In the genomic region with DNA sequence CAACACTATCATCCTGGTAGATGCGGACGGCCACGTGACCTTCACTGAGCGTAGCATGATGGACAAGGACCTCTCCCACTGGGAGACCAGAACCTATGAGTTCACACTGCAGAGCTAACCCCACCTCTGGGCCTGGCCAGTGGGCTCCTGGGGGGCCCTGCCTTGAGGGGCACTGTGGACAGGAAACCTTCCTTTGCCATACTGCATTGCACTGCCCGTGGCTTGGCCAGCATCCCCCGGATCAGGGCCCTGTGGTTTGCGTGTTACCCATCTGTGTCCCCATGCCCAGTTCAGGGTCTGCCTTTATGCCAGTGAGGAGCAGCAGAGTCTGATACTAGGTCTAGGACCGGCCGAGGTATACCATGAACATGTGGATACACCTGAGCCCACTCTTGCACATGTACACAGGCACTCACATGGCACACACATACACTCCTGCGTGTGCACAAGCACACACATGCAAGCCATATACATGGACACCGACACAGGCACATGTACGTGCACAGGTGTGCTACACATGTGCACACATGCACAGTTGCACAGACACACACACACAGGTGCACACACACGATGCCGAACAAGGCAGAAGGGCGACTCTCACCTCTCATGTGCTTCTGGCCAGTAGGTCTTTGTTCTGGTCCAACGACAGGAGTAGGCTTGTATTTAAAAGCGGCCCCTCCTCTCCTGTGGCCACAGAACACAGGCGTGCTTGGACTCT, we compare ENCODE assay signal across 18 cellular contexts. TPM values are rescaled to one million over a fixed set of nuclear protein-coding genes. Genes with fewer than 3 reads are reported as not detected.
A peak's percentile ranks its signal among the peaks of the same experiment; 100 is the strongest.
DNase-seq lines count a peak whose midpoint lies in the region; ATAC-seq, FAIRE-seq and TF ChIP-seq lines count a peak whose summit lies in the region.
"Had no signal": no experiment of that assay in that cellular context is flagged by ENCODE, and none has a peak within 500 bp of the region (broad histone marks: within the 10 kb centered on the region; RNA-seq: fewer than 3 reads in every experiment).

No MANE protein-coding gene starts in this region.

- intact Hi-C loops in Right ventricle myocardium inferior (cut with DNase I), result no loop called here
- intact Hi-C loops in Right ventricle myocardium superior (cut with DNase I), result no loop called here

- ATAC-seq in Right ventricle myocardium inferior, result no peak
- ATAC-seq in Right ventricle myocardium superior (ENCODE audit: poor library complexity), result no peak

- no peak overlapping the region for H2AFZ ChIP-seq in osteoblast (ENCODE audit: low read length)

- TF ChIP-seq CTCF in bronchial epithelial cell (IDR thresholded peaks at IDR 0.05; ENCODE audit: insufficient read depth, low read length, severe bottlenecking), result no peak
- TF ChIP-seq CTCF in osteoblast (IDR thresholded peaks at IDR 0.05; ENCODE audit: extremely low read depth, low read depth, low read length), result no peak

- H3K4me1 ChIP-seq in osteoblast (ENCODE audit: insufficient read depth, low read length), result no peaks in the 10 kb centered on the region

- DNase-seq in Right ventricle myocardium inferior (ENCODE audit: missing footprints) (peak; percentile 59), Right ventricle myocardium superior (no peak), bronchial epithelial cell (ENCODE audit: low read depth) (no peak), osteoblast (ENCODE audit: insufficient read length, low spot score, missing footprints) (peak; percentile 48), NCI-H1105 (lab: John Stamatoyannopoulos, UW) (no peak), epidermal melanocyte (ENCODE audit: insufficient read length, low spot score) (no peak), medulla oblongata (ENCODE audit: extremely low spot score) (no peak), GM12891 (ENCODE audit: insufficient read length, low spot score) (no peak)
- DNase-seq: Calu3; CD4-positive, CD25-positive, alpha-beta regulatory T cell; DMS 273 treated with DMSO at 0.1 percent for 48 hours; HCEC 1CT; HFFc6 had no signal

- H3K79me2 ChIP-seq in osteoblast (ENCODE audit: insufficient read depth, low read length), result no peaks in the 10 kb centered on the region

- H3K9me3 ChIP-seq in osteoblast (ENCODE audit: low read depth, low read length), result no peaks in the 10 kb centered on the region
- H3K9me3 ChIP-seq: BLaER1 had no signal

- peaks cover 7% of the 10 kb centered on the region for H3K36me3 ChIP-seq in bronchial epithelial cell (ENCODE audit: control insufficient read depth, insufficient read depth, low read length)
- peaks cover 17% of the 10 kb centered on the region for H3K36me3 ChIP-seq in osteoblast (ENCODE audit: insufficient read depth, low read length)

- no peak for TF ChIP-seq POLR2A in GM12891 (IDR thresholded peaks at IDR 0.05; ENCODE audit: low read depth, low read length)

- H3K4me3 ChIP-seq in bronchial epithelial cell (ENCODE audit: low read depth, low read length) (no peak overlapping the region), osteoblast (ENCODE audit: insufficient read depth, low read length) (no peak overlapping the region)
- H3K4me3 ChIP-seq: BLaER1 had no signal

- H3K4me2 ChIP-seq in osteoblast (ENCODE audit: insufficient read depth, low read length), result no peak overlapping the region
- H3K4me2 ChIP-seq: BLaER1 had no signal

- H4K20me1 ChIP-seq in osteoblast (ENCODE audit: insufficient read depth, low read length), result peaks cover 9% of the 10 kb centered on the region
- H4K20me1 ChIP-seq: BLaER1 had no signal

- no peaks in the 10 kb centered on the region for H3K27me3 ChIP-seq in bronchial epithelial cell (ENCODE audit: control insufficient read depth, insufficient read depth, low read length)
- no peaks in the 10 kb centered on the region for H3K27me3 ChIP-seq in osteoblast (ENCODE audit: insufficient read depth, low read length)
- H3K27me3 ChIP-seq: BLaER1 had no signal

- FAIRE-seq in bronchial epithelial cell (lab: Jason Lieb, UNC) (peak; percentile 94), GM12891 (lab: Jason Lieb, UNC) (no peak)
- FAIRE-seq: GM12892, GM19239, HTR-8/SVneo had no signal

- no peak overlapping the region for H3K27ac ChIP-seq in osteoblast (ENCODE audit: low read depth, low read length)
- H3K27ac ChIP-seq: 22Rv1 had no signal

TF ChIP-seq in GM12891, 5 proteins besides CTCF, POLR2A, EP300 and RAD21:
- TF ChIP-seq POU2F2 (IDR thresholded peaks at IDR 0.05; ENCODE audit: low read depth, low read length) (no peak), SPI1 (IDR thresholded peaks at IDR 0.05; ENCODE audit: low read depth, low read length) (no peak), TAF1 (IDR thresholded peaks at IDR 0.05; ENCODE audit: low read depth, low read length) (no peak), PAX5 (IDR thresholded peaks at IDR 0.05; ENCODE audit: insufficient read depth, low read length, severe bottlenecking) (no peak), POLR2AphosphoS5 (IDR thresholded peaks at IDR 0.05; ENCODE audit: low read depth, low read length) (no peak)

RNA-seq across cellular contexts. Expression of gene DGCR8, which starts 15.3 kb away (rescaled TPM):
- 18.0 TPM for total RNA-seq in Right ventricle myocardium inferior
- 15.4 TPM for total RNA-seq in Right ventricle myocardium superior
- 30.5 and 39.8 TPM in 2 replicates for total RNA-seq in bronchial epithelial cell
- 25.9 and 44.2 TPM in 2 replicates for total RNA-seq in osteoblast
- 13.9 TPM for polyA plus RNA-seq in GM12891 (2012; ENCODE audit: low read depth, missing spikeins)

RNA-seq across cellular contexts. Expression of gene TANGO2, which starts 43.8 kb away (rescaled TPM):
- 54.6 TPM for total RNA-seq in Right ventricle myocardium inferior
- total RNA-seq in Right ventricle myocardium superior, result 62.3 TPM
- 41.6 and 44.2 TPM in 2 replicates for total RNA-seq in bronchial epithelial cell
- total RNA-seq in osteoblast, result 41.8 and 43.8 TPM in 2 replicates
- 11.5 TPM for polyA plus RNA-seq in GM12891 (2012; ENCODE audit: low read depth, missing spikeins)

RNA-seq across cellular contexts. Expression of gene ARVCF, which starts 48.1 kb away (rescaled TPM):
- total RNA-seq in Right ventricle myocardium inferior, result 30.5 TPM
- total RNA-seq in Right ventricle myocardium superior, result 31.4 TPM
- total RNA-seq in bronchial epithelial cell, result 19.2 and 23.2 TPM in 2 replicates
- total RNA-seq in osteoblast, result 19.7 and 27.1 TPM in 2 replicates
- 0.37 TPM for polyA plus RNA-seq in GM12891 (2012; ENCODE audit: low read depth, missing spikeins)

RNA-seq across cellular contexts. Expression of gene RANBP1, which starts 51.2 kb away (rescaled TPM):
- total RNA-seq in Right ventricle myocardium inferior (42.7 TPM), Right ventricle myocardium superior (32.7 TPM), bronchial epithelial cell (147 and 263 TPM in 2 replicates), osteoblast (78.4 and 85.8 TPM in 2 replicates)
- 168 TPM for polyA plus RNA-seq in GM12891 (2012; ENCODE audit: low read depth, missing spikeins)

RNA-seq across cellular contexts. Expression of gene TRMT2A, which starts 52.3 kb away (rescaled TPM):
- total RNA-seq in Right ventricle myocardium inferior (24.5 TPM), Right ventricle myocardium superior (21.9 TPM), bronchial epithelial cell (37.9 and 40.7 TPM in 2 replicates), osteoblast (35.9 and 43.8 TPM in 2 replicates)
- 45.8 TPM for polyA plus RNA-seq in GM12891 (2012; ENCODE audit: low read depth, missing spikeins)

Comparison
In these comparisons a context has a peak if more than half of its experiments do, and no peak if none do; other contexts are left out.
1. DNase-seq: peak in Right ventricle myocardium inferior (single experiment) and osteoblast (single experiment); none in Right ventricle myocardium superior (single experiment), bronchial epithelial cell (single experiment), NCI-H1105 (single experiment), epidermal melanocyte (single experiment), medulla oblongata (single experiment) and GM12891 (single experiment).